8 cellular contexts compared by ENCODE assay signal in the genomic region with DNA sequence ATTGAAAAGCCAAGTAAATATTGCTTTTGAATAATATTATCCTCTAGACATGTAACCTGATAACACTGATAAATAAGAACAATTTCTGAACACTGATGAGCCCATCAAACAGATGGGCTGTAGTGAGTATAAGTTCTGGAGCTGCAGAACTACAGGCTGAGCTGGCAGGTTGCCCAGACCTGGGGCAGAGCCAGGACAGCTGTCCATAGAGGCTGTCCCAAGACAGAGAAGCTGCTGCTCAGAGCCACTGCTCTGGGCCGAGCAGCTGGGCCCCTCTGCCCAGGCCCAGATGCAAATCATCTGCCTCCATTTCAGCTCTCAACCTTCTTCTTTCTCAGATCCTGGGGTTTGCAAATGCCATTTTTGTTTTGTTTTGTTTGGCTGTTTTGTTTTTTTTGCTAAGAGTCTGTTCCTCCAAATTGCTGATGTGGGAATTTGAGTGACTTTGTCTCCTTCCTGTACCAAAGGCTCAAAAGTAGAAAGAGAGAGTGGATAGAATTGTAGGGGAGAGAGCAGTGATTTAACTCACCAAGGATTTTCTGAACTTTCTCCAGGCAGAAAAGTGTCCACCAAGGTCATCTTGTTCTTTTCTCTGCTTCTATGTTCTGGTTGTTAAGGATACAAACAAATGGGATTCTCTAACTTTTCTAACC. TPM values are rescaled to one million over a fixed set of nuclear protein-coding genes. Genes with fewer than 3 reads are reported as not detected.
DNase-seq lines count a peak whose midpoint lies in the region; ATAC-seq and TF ChIP-seq lines count a peak whose summit lies in the region.

No MANE protein-coding gene starts in this region.

- TF ChIP-seq EP300 in SK-N-SH (IDR thresholded peaks at IDR 0.05; ENCODE audit: borderline replicate concordance in 1 of 2, low read depth in 1 of 2, low read length in 1 of 2): no peak

- no peaks in the 10 kb centered on the region for H3F3A ChIP-seq in SK-N-SH (replicated peaks; ENCODE audit: insufficient read depth)

- H3K9me3 ChIP-seq in right lobe of liver (no peaks in the 10 kb centered on the region), SK-N-SH (no peaks in the 10 kb centered on the region)

- TF ChIP-seq RAD21 in SK-N-SH (IDR thresholded peaks at IDR 0.05; ENCODE audit: low read length): no peak

- H3K36me3 ChIP-seq in right lobe of liver (no peaks in the 10 kb centered on the region), SK-N-SH (replicated peaks in 1 of 2; ENCODE audit: control insufficient read depth in 1 of 2, insufficient read depth in 2 of 2, low read length in 1 of 2) (no peaks in the 10 kb centered on the region)

- H3K4me3 ChIP-seq in right lobe of liver (no peak overlapping the region), SK-N-SH (ENCODE audit: low read depth in 2 of 2, low read length in 1 of 2) (no peak overlapping the region)

- no peak overlapping the region for H3K4me2 ChIP-seq in SK-N-SH

- no peaks in the 10 kb centered on the region for H4K20me1 ChIP-seq in SK-N-SH (ENCODE audit: insufficient read depth)

- no peak overlapping the region for H3K27ac ChIP-seq in right lobe of liver
- H3K27ac ChIP-seq in SK-N-SH (ENCODE audit: low read depth in 2 of 2, low read length in 1 of 2): no peak overlapping the region

- H3K9me2 ChIP-seq in SK-N-SH: no peaks in the 10 kb centered on the region

- peak; percentile 68 to 78 (median 72) for ATAC-seq in right lobe of liver
- no peak for ATAC-seq in GM18873 (IDR thresholded peaks at IDR 0.05; ENCODE audit: low FRiP score, unreplicated experiment)

- H3K79me2 ChIP-seq in SK-N-SH (ENCODE audit: insufficient read depth): no peaks in the 10 kb centered on the region

- TF ChIP-seq POLR2A in right lobe of liver (IDR thresholded peaks at IDR 0.05): no peak

- TF ChIP-seq CTCF in right lobe of liver (IDR thresholded peaks at IDR 0.05) (no peak), SK-N-SH (IDR thresholded peaks at IDR 0.05) (no peak)

- no peak overlapping the region for H3K9ac ChIP-seq in SK-N-SH

- CTCF ChIA-PET in SK-N-SH (lab: Yijun Ruan, JAX): interaction anchor here (0.9 kb wide), 1 partner anchor 14 kb away, joined by 3 read pairs; no protein-coding TSS in a partner anchor

- 25% methylated on average over 1 of the region's 1 CpG for WGBS in right lobe of liver (ENCODE audit: insufficient coverage, low coverage, low lambda C conversion rate, missing lambda C conversion rate)
- 0% methylated on average over 1 of the region's 1 CpG for WGBS in SK-N-SH (ENCODE audit: low lambda C conversion rate)

- H3K4me1 ChIP-seq in right lobe of liver: no peaks in the 10 kb centered on the region
- H3K4me1 ChIP-seq in SK-N-SH (ENCODE audit: control insufficient read depth in 1 of 2, insufficient read depth in 2 of 2, low read depth in 1 of 2, low read length in 1 of 2): no peaks in the 10 kb centered on the region

- no peaks in the 10 kb centered on the region for H3K27me3 ChIP-seq in right lobe of liver
- peaks cover 7% of the 10 kb centered on the region; the same call in 1 of the 2 replicates for H3K27me3 ChIP-seq in SK-N-SH (ENCODE audit: insufficient read depth)

- no peak overlapping the region for H2AFZ ChIP-seq in SK-N-SH (ENCODE audit: low read depth)

- POLR2A ChIA-PET in SK-N-SH (lab: Yijun Ruan, JAX): no interaction called here

- DNase-seq in GF-D8 (lab: John Stamatoyannopoulos, UW) (peak; percentile 5), LHCN-M2 (ENCODE audit: low read depth) (peak; percentile 72), amniotic epithelial cell (ENCODE audit: low read depth) (peak; percentile 6), right lobe of liver (peak; percentile 83 to 87 (median 84)), activated gamma-delta T cell (lab: John Stamatoyannopoulos, UW) (no peak), SK-N-SH (no peak)
- no peak for DNase-seq in effector CD4-positive, alpha-beta T cell

- intact Hi-C loops in right lobe of liver (cut with DNase I): no loop called here

TF ChIP-seq in SK-N-SH, 30 proteins besides CTCF, POLR2A, EP300 and RAD21:
- TF ChIP-seq REST (IDR thresholded peaks at IDR 0.05; ENCODE audit: low read depth, low read length) (no peak), FOXM1 (IDR thresholded peaks at IDR 0.05; ENCODE audit: low read depth) (no peak), JUND (IDR thresholded peaks at IDR 0.05) (no peak), USF2 (IDR thresholded peaks at IDR 0.05; ENCODE audit: borderline replicate concordance, low read depth, low read length) (no peak), ELF1 (IDR thresholded peaks at IDR 0.05) (no peak), FOXJ3 (CRISPR knock-in tag; IDR thresholded peaks at IDR 0.05) (no peak), SMC3 (IDR thresholded peaks at IDR 0.05; ENCODE audit: low read depth, low read length) (no peak), NRF1 (IDR thresholded peaks at IDR 0.05; ENCODE audit: low read depth, low read length) (no peak), TEAD4 (IDR thresholded peaks at IDR 0.05; ENCODE audit: borderline replicate concordance, insufficient read depth) (no peak), TCF12 (IDR thresholded peaks at IDR 0.05) (no peak), MEF2A (IDR thresholded peaks at IDR 0.05; ENCODE audit: borderline replicate concordance, low read depth) (no peak), GABPA (IDR thresholded peaks at IDR 0.05; ENCODE audit: low read depth) (no peak)
- TF ChIP-seq, protein P1, sequence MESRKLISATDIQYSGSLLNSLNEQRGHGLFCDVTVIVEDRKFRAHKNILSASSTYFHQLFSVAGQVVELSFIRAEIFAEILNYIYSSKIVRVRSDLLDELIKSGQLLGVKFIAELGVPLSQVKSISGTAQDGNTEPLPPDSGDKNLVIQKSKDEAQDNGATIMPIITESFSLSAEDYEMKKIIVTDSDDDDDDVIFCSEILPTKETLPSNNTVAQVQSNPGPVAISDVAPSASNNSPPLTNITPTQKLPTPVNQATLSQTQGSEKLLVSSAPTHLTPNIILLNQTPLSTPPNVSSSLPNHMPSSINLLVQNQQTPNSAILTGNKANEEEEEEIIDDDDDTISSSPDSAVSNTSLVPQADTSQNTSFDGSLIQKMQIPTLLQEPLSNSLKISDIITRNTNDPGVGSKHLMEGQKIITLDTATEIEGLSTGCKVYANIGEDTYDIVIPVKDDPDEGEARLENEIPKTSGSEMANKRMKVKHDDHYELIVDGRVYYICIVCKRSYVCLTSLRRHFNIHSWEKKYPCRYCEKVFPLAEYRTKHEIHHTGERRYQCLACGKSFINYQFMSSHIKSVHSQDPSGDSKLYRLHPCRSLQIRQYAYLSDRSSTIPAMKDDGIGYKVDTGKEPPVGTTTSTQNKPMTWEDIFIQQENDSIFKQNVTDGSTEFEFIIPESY (IDR thresholded peaks at IDR 0.05; ENCODE audit: borderline replicate concordance, low read depth): no peak
- TF ChIP-seq, protein P2, sequence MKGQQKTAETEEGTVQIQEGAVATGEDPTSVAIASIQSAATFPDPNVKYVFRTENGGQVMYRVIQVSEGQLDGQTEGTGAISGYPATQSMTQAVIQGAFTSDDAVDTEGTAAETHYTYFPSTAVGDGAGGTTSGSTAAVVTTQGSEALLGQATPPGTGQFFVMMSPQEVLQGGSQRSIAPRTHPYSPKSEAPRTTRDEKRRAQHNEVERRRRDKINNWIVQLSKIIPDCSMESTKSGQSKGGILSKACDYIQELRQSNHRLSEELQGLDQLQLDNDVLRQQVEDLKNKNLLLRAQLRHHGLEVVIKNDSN (IDR thresholded peaks at IDR 0.05; ENCODE audit: borderline replicate concordance, low read depth): no peak
TF ChIP-seq in SK-N-SH: peak in this region for 0.

RNA-seq across cellular contexts. Expression of gene TESPA1, which starts 4.0 kb away (rescaled TPM):
- not detected in 2 replicates for total RNA-seq in LHCN-M2 (2014; rRNA removed)
- not detected for polyA plus RNA-seq in LHCN-M2 (2012)
- 1 to 10 TPM in 1 of 6 experiments, under 1 TPM in 4, not detected in 1; 0.09 to 1.2 (median 0.37) TPM for total RNA-seq in right lobe of liver
- not detected in 2 replicates for polyA plus RNA-seq in SK-N-SH (2012; rRNA removed)
- not detected in 2 replicates for polyA plus RNA-seq in SK-N-SH (2012; cell fraction: cytosol; rRNA removed)
- not detected in 2 replicates for polyA plus RNA-seq in SK-N-SH (2012; cell fraction: nucleus; rRNA removed)

RNA-seq across cellular contexts. Expression of gene NEUROD4, which starts 31.2 kb away (rescaled TPM):
- total RNA-seq in LHCN-M2 (2014; rRNA removed) (not detected in 2 replicates), right lobe of liver (not detected)
- not detected for polyA plus RNA-seq in LHCN-M2 (2012)
- not detected in 2 replicates for polyA plus RNA-seq in SK-N-SH (2012; rRNA removed)
- polyA plus RNA-seq in SK-N-SH (2012; cell fraction: cytosol; rRNA removed): not detected in 2 replicates
- polyA plus RNA-seq in SK-N-SH (2012; cell fraction: nucleus; rRNA removed): not detected in 2 replicates

Comparison
In these comparisons a context has a peak if more than half of its experiments do, and no peak if none do; other contexts are left out.
1. DNase-seq: peak in GF-D8 (single experiment), LHCN-M2 (single experiment), amniotic epithelial cell (single experiment) and right lobe of liver (3 of 3); none in effector CD4-positive, alpha-beta T cell (single experiment), activated gamma-delta T cell (single experiment) and SK-N-SH (single experiment).